27 cellular contexts compared by ENCODE assay signal in genomic region chr1:207028884-207029283, GRCh38. TPM values are rescaled to one million over a fixed set of nuclear protein-coding genes. Genes with fewer than 3 reads are reported as not detected.
A peak's percentile ranks its signal among the peaks of the same experiment; 100 is the strongest.
DNase-seq lines count a peak whose midpoint lies in the region; ATAC-seq, FAIRE-seq and TF ChIP-seq lines count a peak whose summit lies in the region.
"Had no signal": no experiment of that assay in that cellular context is flagged by ENCODE, and none has a peak within 500 bp of the region (broad histone marks: within the 10 kb centered on the region; RNA-seq: fewer than 3 reads in every experiment).

No MANE protein-coding gene starts in this region.

- no peak for TF ChIP-seq POLR2A in A549 (IDR thresholded peaks at IDR 0.05; ENCODE audit: low read length)

- H3K4me2 ChIP-seq in A549, result peak overlapping the region; percentile 77
- H3K4me2 ChIP-seq in PC-9, result peak overlapping the region; percentile 62; the same call in 1 of the 2 replicates
- H3K4me2 ChIP-seq in osteoblast (ENCODE audit: insufficient read depth, low read length), result no peak overlapping the region
- H3K4me2 ChIP-seq: BLaER1, neural progenitor cell had no signal

- H3K4me3 ChIP-seq in A549, result no peak overlapping the region
- H3K4me3 ChIP-seq in PC-9, result no peak overlapping the region
- H3K4me3 ChIP-seq in epithelial cell of esophagus (ENCODE audit: low read length), result peak overlapping the region; percentile 100
- no peak overlapping the region for H3K4me3 ChIP-seq in osteoblast (ENCODE audit: insufficient read depth, low read length)
- H3K4me3 ChIP-seq: BLaER1, esophagus muscularis mucosa, neural progenitor cell, spleen, uterus had no signal

- BruUV-seq in PC-9 (replicated peaks; lab: Mats Ljungman, UMichigan), result no TSS peak

- intact Hi-C loops in PC-9 (cut with micrococcal nuclease; ENCODE audit: unreplicated experiment), result loop anchor here (10.0 kb wide), 1 partner anchor 296 kb away; the partner anchor contains the start of gene CD55

- TF ChIP-seq EP300 in A549 (IDR thresholded peaks at IDR 0.05), result no peak

- H3K4me1 ChIP-seq in A549, result peaks cover 100% of the 10 kb centered on the region
- peaks cover 98% of the 10 kb centered on the region for H3K4me1 ChIP-seq in PC-9 (replicated peaks; ENCODE audit: insufficient read depth)
- peaks cover 31% of the 10 kb centered on the region for H3K4me1 ChIP-seq in osteoblast (ENCODE audit: insufficient read depth, low read length)
- H3K4me1 ChIP-seq: BLaER1, uterus had no signal

- H3K9me2 ChIP-seq in PC-9 (ENCODE audit: insufficient read depth), result no peaks in the 10 kb centered on the region

- CTCF ChIA-PET in A549 (lab: Yijun Ruan, JAX) (interaction anchor here (1.0 to 5.8 kb wide), 7 partner anchors 11 to 47 kb away, joined by 3 to 40 read pairs (median 6); partner anchors contain the start of genes PFKFB2 and YOD1), PC-9 (lab: Charles Lee) (no interaction called here)

- no peaks in the 10 kb centered on the region for H3K27me3 ChIP-seq in PC-9 (ENCODE audit: insufficient read depth, low read depth)
- H3K27me3 ChIP-seq in osteoblast (ENCODE audit: insufficient read depth, low read length), result no peaks in the 10 kb centered on the region
- H3K27me3 ChIP-seq: BLaER1, neural progenitor cell, uterus had no signal

- H3K9me3 ChIP-seq in A549 (no peaks in the 10 kb centered on the region), PC-9 (ENCODE audit: insufficient read depth, low read depth) (no peaks in the 10 kb centered on the region), osteoblast (ENCODE audit: low read depth, low read length) (no peaks in the 10 kb centered on the region)
- H3K9me3 ChIP-seq: BLaER1, esophagus muscularis mucosa, spleen, uterus had no signal

- H3K27ac ChIP-seq in A549 (peak overlapping the region; percentile 86 to 89), PC-9 (0 out of 2 replicates have a peak overlapping the region, but pooled peaks have one; percentile 97), osteoblast (ENCODE audit: low read depth, low read length) (no peak overlapping the region), substantia nigra (ENCODE audit: low read depth, low read length, poor library complexity, severe bottlenecking) (no peak overlapping the region)
- H3K27ac ChIP-seq: BLaER1, esophagus muscularis mucosa, neural progenitor cell, spleen, uterus had no signal

- POLR2A ChIA-PET in A549 (lab: Yijun Ruan, JAX) (no interaction called here), PC-9 (lab: Charles Lee; ENCODE audit: unreplicated experiment) (interaction anchor here (0.6 to 1.1 kb wide), 4 partner anchors 8 to 284 kb away, joined by 3 to 5 read pairs (median 4); partner anchors contain the start of gene PFKFB2)

- H3F3A ChIP-seq in PC-9 (ENCODE audit: insufficient read depth, low read depth), result peaks cover 50% of the 10 kb centered on the region

- H3K79me2 ChIP-seq in PC-9 (ENCODE audit: low read depth), result peaks cover 24% of the 10 kb centered on the region
- H3K79me2 ChIP-seq in osteoblast (ENCODE audit: insufficient read depth, low read length), result no peaks in the 10 kb centered on the region

- H2AFZ ChIP-seq in PC-9 (no peak overlapping the region), osteoblast (ENCODE audit: low read length) (no peak overlapping the region)
- H2AFZ ChIP-seq: neural progenitor cell had no signal

- no peak for TF ChIP-seq RAD21 in A549 (conservative IDR thresholded peaks at IDR 0.05 in 1 of 2, IDR thresholded peaks at IDR 0.05 in 1 of 2)

- DNase-seq in A549 (ENCODE audit: low read depth in 1 of 2, low spot score in 1 of 2) (no peak), PC-9 (no peak), epithelial cell of esophagus (ENCODE audit: low read depth) (peak; percentile 73), osteoblast (ENCODE audit: insufficient read length, low spot score, missing footprints) (peak; percentile 72), substantia nigra (lab: John Stamatoyannopoulos, UW) (no peak), kidney glomerular epithelial cell (lab: John Stamatoyannopoulos, UW) (no peak)
- no peak for DNase-seq in activated CD4-positive, alpha-beta T cell treated with anti-CD3 and anti-CD28 coated beads, Interleukin-2, amount 50 U/mL, for 48 hours
- DNase-seq: activated CD8-positive, alpha-beta T cell treated with anti-CD3 and anti-CD28 coated beads for 36 hours; activated T-cell treated with anti-CD3 and anti-CD28 coated beads, Interleukin-2, amount 50 U/mL, for 1 hour; amygdala; caudate nucleus; left colon; NCI-H1694; NCI-H82; spleen; uterus had no signal

- H4K20me1 ChIP-seq in PC-9 (ENCODE audit: insufficient read depth), result no peaks in the 10 kb centered on the region
- no peaks in the 10 kb centered on the region for H4K20me1 ChIP-seq in osteoblast (ENCODE audit: insufficient read depth, low read length)
- H4K20me1 ChIP-seq: BLaER1 had no signal

- no peak for ATAC-seq in A549
- no peak for ATAC-seq in HG03469 (IDR thresholded peaks at IDR 0.05; ENCODE audit: unreplicated experiment)
- ATAC-seq: activated CD8-positive, alpha-beta T cell treated with anti-CD3 and anti-CD28 coated beads for 36 hours; left colon had no signal

- 10% methylated on average over 1 of the region's 1 CpG for WGBS in A549 (ENCODE audit: missing lambda C conversion rate)

- FAIRE-seq in A549 (lab: Jason Lieb, UNC), result no peak
- FAIRE-seq: D721Med had no signal

- TF ChIP-seq CTCF in A549 (IDR thresholded peaks at IDR 0.05) (no peak), PC-9 (conservative IDR thresholded peaks at IDR 0.05) (no peak), epithelial cell of esophagus (IDR thresholded peaks at IDR 0.05; ENCODE audit: insufficient read depth, low read depth, low read length, missing control alignments) (no peak), osteoblast (IDR thresholded peaks at IDR 0.05; ENCODE audit: extremely low read depth, low read depth, low read length) (no peak)

- H3K36me3 ChIP-seq in PC-9 (ENCODE audit: low read depth), result no peaks in the 10 kb centered on the region
- no peaks in the 10 kb centered on the region for H3K36me3 ChIP-seq in osteoblast (ENCODE audit: insufficient read depth, low read length)
- H3K36me3 ChIP-seq: BLaER1, esophagus muscularis mucosa, neural progenitor cell, spleen, uterus had no signal

TF ChIP-seq in A549, 52 proteins besides CTCF, POLR2A, EP300 and RAD21 (continues in another document):
- TF ChIP-seq FOSL2 (IDR thresholded peaks at IDR 0.05) (no peak), FOSL2 (CRISPR knock-in tag; IDR thresholded peaks at IDR 0.05) (no peak), HMGXB4 (CRISPR knock-in tag; IDR thresholded peaks at IDR 0.05; ENCODE audit: borderline replicate concordance) (no peak), PHF8 (IDR thresholded peaks at IDR 0.05; ENCODE audit: borderline replicate concordance, low read depth) (no peak), MAFK (IDR thresholded peaks at IDR 0.05; ENCODE audit: partially characterized antibody) (no peak), HOXB5 (CRISPR knock-in tag; IDR thresholded peaks at IDR 0.05) (no peak)

RNA-seq across cellular contexts. Expression of gene C1orf116, which starts 3.7 kb away (rescaled TPM):
- polyA plus RNA-seq in A549 (2011; rRNA removed) (2.0 and 2.2 TPM in 2 replicates), A549 (2017; fragmentation: RNase III; extraction: RNeasy Plus Mini Kit Qiagen cat#74134 plus additional on column Dnase treatment) (3.2 to 3.6 TPM (median 3.4 TPM) in 3 replicates)
- polyA plus RNA-seq in A549 (2012; cell fraction: cytosol; rRNA removed), result 1.2 TPM in 2 replicates
- polyA plus RNA-seq in A549 (2012; cell fraction: nucleus; rRNA removed), result 1.9 and 2.7 TPM in 2 replicates
- 2.9 and 3.7 TPM in 2 replicates for polyA minus RNA-seq in A549 (2011; rRNA and poly(A)+ RNA removed)
- total RNA-seq in PC-9 (2021) (30.2 and 36.7 TPM in 2 replicates), osteoblast (not detected in 2 replicates)
- total RNA-seq: dermis microvascular lymphatic vessel endothelial cell; glomerular endothelial cell; T-helper 2 cell treated with Interferon-gamma antibody and Interleukin-4, amounts not matched to agents 100 ng/mL and 5 ng/mL, for 36 hours had no signal

RNA-seq across cellular contexts. Expression of gene YOD1, which starts 22.1 kb away (rescaled TPM):
- 6.9 and 7.0 TPM in 2 replicates for polyA plus RNA-seq in A549 (2011; rRNA removed)
- polyA plus RNA-seq in A549 (2012; cell fraction: cytosol; rRNA removed), result 1.5 and 1.7 TPM in 2 replicates
- polyA plus RNA-seq in A549 (2012; cell fraction: nucleus; rRNA removed), result 1.7 and 2.2 TPM in 2 replicates
- polyA plus RNA-seq in A549 (2017; fragmentation: RNase III; extraction: RNeasy Plus Mini Kit Qiagen cat#74134 plus additional on column Dnase treatment), result 9.5 to 10.3 TPM (median 10.3 TPM) in 3 replicates
- polyA minus RNA-seq in A549 (2011; rRNA and poly(A)+ RNA removed), result 5.5 and 5.7 TPM in 2 replicates
- total RNA-seq in PC-9 (2021), result 11.2 and 12.5 TPM in 2 replicates
- total RNA-seq in osteoblast, result 8.0 and 8.3 TPM in 2 replicates

RNA-seq across cellular contexts. Expression of gene PFKFB2, which starts 24.2 kb away (rescaled TPM):
- polyA plus RNA-seq in A549 (2011; rRNA removed), result 6.8 and 7.4 TPM in 2 replicates
- polyA plus RNA-seq in A549 (2012; cell fraction: cytosol; rRNA removed), result 2.1 and 2.2 TPM in 2 replicates
- polyA plus RNA-seq in A549 (2012; cell fraction: nucleus; rRNA removed), result 3.5 and 5.4 TPM in 2 replicates
- polyA plus RNA-seq in A549 (2017; fragmentation: RNase III; extraction: RNeasy Plus Mini Kit Qiagen cat#74134 plus additional on column Dnase treatment), result 7.6 to 8.4 TPM (median 8.1 TPM) in 3 replicates
- 5.9 and 6.8 TPM in 2 replicates for polyA minus RNA-seq in A549 (2011; rRNA and poly(A)+ RNA removed)
- 16.3 and 28.0 TPM in 2 replicates for total RNA-seq in PC-9 (2021)
- total RNA-seq in osteoblast, result 14.5 and 17.7 TPM in 2 replicates

RNA-seq across cellular contexts. Expression of gene FCAMR, which starts 58.6 kb away (rescaled TPM):
- polyA plus RNA-seq in A549 (2011; rRNA removed) (not detected in 2 replicates), A549 (2017; fragmentation: RNase III; extraction: RNeasy Plus Mini Kit Qiagen cat#74134 plus additional on column Dnase treatment) (not detected in 3 replicates)
- polyA plus RNA-seq in A549 (2012; cell fraction: cytosol; rRNA removed), result not detected in 2 replicates
- 0.04 TPM in 1 of 2 replicates, not detected in the other for polyA plus RNA-seq in A549 (2012; cell fraction: nucleus; rRNA removed)
- polyA minus RNA-seq in A549 (2011; rRNA and poly(A)+ RNA removed), result not detected in 2 replicates
- total RNA-seq in PC-9 (2021) (not detected in 2 replicates), osteoblast (not detected in 2 replicates)
- total RNA-seq: A673; activated CD8-positive, alpha-beta T cell treated with anti-CD3 and anti-CD28 coated beads for 36 hours; dermis microvascular lymphatic vessel endothelial cell; esophagus muscularis mucosa; glomerular endothelial cell; mononuclear cell; pulmonary artery endothelial cell; uterus had no signal

RNA-seq across cellular contexts. Expression of gene C4BPB, which starts 59.8 kb away (rescaled TPM):
- polyA plus RNA-seq in A549 (2011; rRNA removed) (0.57 and 0.74 TPM in 2 replicates), A549 (2017; fragmentation: RNase III; extraction: RNeasy Plus Mini Kit Qiagen cat#74134 plus additional on column Dnase treatment) (4.9 to 9.5 TPM (median 5.1 TPM) in 3 replicates)
- polyA plus RNA-seq in A549 (2012; cell fraction: cytosol; rRNA removed), result 1.00 and 1.0 TPM in 2 replicates
- polyA plus RNA-seq in A549 (2012; cell fraction: nucleus; rRNA removed), result 1.3 and 2.6 TPM in 2 replicates
- 0.29 TPM in 2 replicates for polyA minus RNA-seq in A549 (2011; rRNA and poly(A)+ RNA removed)
- total RNA-seq in PC-9 (2021) (1.4 and 4.2 TPM in 2 replicates), osteoblast (not detected in 2 replicates)
- total RNA-seq: A673, glomerular endothelial cell, pulmonary artery endothelial cell, uterus had no signal

Comparison
In these comparisons a context has a peak if more than half of its experiments do, and no peak if none do; other contexts are left out.
1. DNase-seq: peak in epithelial cell of esophagus (single experiment) and osteoblast (single experiment); none in A549 (0 of 2), PC-9 (0 of 2), activated CD4-positive, alpha-beta T cell treated with anti-CD3 and anti-CD28 coated beads, Interleukin-2, amount 50 U/mL, for 48 hours (0 of 2), substantia nigra (0 of 49) and kidney glomerular epithelial cell (single experiment).
2. H3K27ac ChIP-seq: peak in A549 (2 of 2) and PC-9 (single experiment); none in osteoblast (single experiment) and substantia nigra (single experiment).
3. RNA of gene C1orf116, which starts 3.7 kb away (total RNA-seq): 30.2 to 36.7 TPM in PC-9; not detected in osteoblast; every median in the first group is over 10 times any median in the second.